Comparison of ENCODE assay signal across 28 cellular contexts in genomic region chr22:39479254-39479653, GRCh38. TPM values are rescaled to one million over a fixed set of nuclear protein-coding genes. Genes with fewer than 3 reads are reported as not detected.
"Had no signal": no experiment of that assay in that cellular context is flagged by ENCODE, and none has a peak within 500 bp of the region (broad histone marks: within the 10 kb centered on the region; RNA-seq: fewer than 3 reads in every experiment).

No MANE protein-coding gene starts in this region.

- H3K9me3 ChIP-seq: left ventricle myocardium inferior, mucosa of descending colon, ovary, right atrium auricular region, right lobe of liver, testis, thyroid gland, transverse colon, upper lobe of left lung, vagina had no signal

- H3K4me1 Mint-ChIP-seq: immature natural killer cell; stimulated activated naive CD8-positive, alpha-beta T cell treated with anti-CD3 and anti-CD28 coated beads, Interleukin-15, amount 100 ng/mL, for 72 hours had no signal

- H3K4me1 ChIP-seq: right lobe of liver, thyroid gland, vagina had no signal

- H3K27me3 Mint-ChIP-seq: naive thymus-derived CD4-positive, alpha-beta T cell; natural killer cell treated with Interleukin-12 subunit alpha and Interleukin-12 subunit beta and Interleukin-15 and Interleukin-18, amount 100 ng/mL, for 72 hours; progenitor cell of endocrine pancreas; stimulated activated memory B cell treated with anti-CD40 and anti-IgM and Interleukin-4, amounts not matched to agents 10 μg/mL and 1 μg/mL and 100 μg/mL, for 72 hours; stimulated activated naive CD8-positive, alpha-beta T cell treated with anti-CD3 and anti-CD28 coated beads, Interleukin-15, amount 100 ng/mL, for 72 hours had no signal

- DNase-seq: hypothalamus; immature natural killer cell; left ventricle myocardium inferior; midbrain; mucosa of descending colon; naive thymus-derived CD4-positive, alpha-beta T cell; ovary; right lobe of liver; stimulated activated CD4-positive, alpha-beta T cell treated with anti-CD3 and anti-CD28 coated beads, Interleukin-1b, Interleukin-23, amount 100 ng/mL, for 48 hours; stimulated activated CD4-positive, alpha-beta T cell treated with anti-CD3 and anti-CD28 coated beads, Interleukin-2, amount 100 ng/mL, for 48 hours; stimulated activated CD4-positive, alpha-beta T cell treated with anti-CD3 and anti-CD28 coated beads, Interleukin-4, amount 100 ng/mL, for 4 hours; stimulated activated CD8-positive, alpha-beta memory T cell treated with anti-CD3 and anti-CD28 coated beads, Interleukin-4, amount 100 ng/mL, for 48 hours; stimulated activated naive CD4-positive, alpha-beta T cell treated with Interleukin-2 at 50 U/mL for 16 hours; stimulated activated naive CD8-positive, alpha-beta T cell treated with anti-CD3 and anti-CD28 coated beads, Interleukin-15, amount 100 ng/mL, for 72 hours; testis; thyroid gland; transverse colon; upper lobe of left lung had no signal

- H3K27me3 ChIP-seq: ovary, right atrium auricular region, right lobe of liver, testis, thyroid gland, transverse colon, upper lobe of left lung, vagina had no signal

- H3K4me3 Mint-ChIP-seq: immature natural killer cell; naive thymus-derived CD4-positive, alpha-beta T cell; natural killer cell treated with Interleukin-12 subunit alpha and Interleukin-12 subunit beta and Interleukin-15 and Interleukin-18, amount 100 ng/mL, for 72 hours; stimulated activated memory B cell treated with anti-CD40 and anti-IgM and Interleukin-4, amounts not matched to agents 10 μg/mL and 1 μg/mL and 100 μg/mL, for 72 hours; stimulated activated naive CD8-positive, alpha-beta T cell treated with anti-CD3 and anti-CD28 coated beads, Interleukin-15, amount 100 ng/mL, for 72 hours had no signal

- H3K27ac Mint-ChIP-seq: immature natural killer cell; naive thymus-derived CD4-positive, alpha-beta T cell; progenitor cell of endocrine pancreas; stimulated activated memory B cell treated with anti-CD40 and anti-IgM and Interleukin-4, amounts not matched to agents 10 μg/mL and 1 μg/mL and 100 μg/mL, for 72 hours; stimulated activated naive CD8-positive, alpha-beta T cell treated with anti-CD3 and anti-CD28 coated beads, Interleukin-15, amount 100 ng/mL, for 72 hours had no signal

- H3K9me3 Mint-ChIP-seq: immature natural killer cell; naive thymus-derived CD4-positive, alpha-beta T cell; natural killer cell treated with Interleukin-12 subunit alpha and Interleukin-12 subunit beta and Interleukin-15 and Interleukin-18, amount 100 ng/mL, for 72 hours; stimulated activated memory B cell treated with anti-CD40 and anti-IgM and Interleukin-4, amounts not matched to agents 10 μg/mL and 1 μg/mL and 100 μg/mL, for 72 hours; stimulated activated naive CD8-positive, alpha-beta T cell treated with anti-CD3 and anti-CD28 coated beads, Interleukin-15, amount 100 ng/mL, for 72 hours had no signal

- H3K4me3 ChIP-seq: left ventricle myocardium inferior, lung, mucosa of descending colon, ovary, right atrium auricular region, right lobe of liver, smooth muscle cell, testis, thyroid gland, transverse colon, upper lobe of left lung, vagina had no signal

- FAIRE-seq: islet of Langerhans had no signal

- H3K4me2 ChIP-seq: smooth muscle cell had no signal

- H3K36me3 Mint-ChIP-seq: immature natural killer cell; naive thymus-derived CD4-positive, alpha-beta T cell; natural killer cell treated with Interleukin-12 subunit alpha and Interleukin-12 subunit beta and Interleukin-15 and Interleukin-18, amount 100 ng/mL, for 72 hours had no signal

- H3K27ac ChIP-seq: left ventricle myocardium inferior, ovary, right atrium auricular region, right lobe of liver, testis, thyroid gland, transverse colon, upper lobe of left lung, vagina had no signal

- ATAC-seq: naive thymus-derived CD4-positive, alpha-beta T cell; natural killer cell treated with Interleukin-12 subunit alpha and Interleukin-12 subunit beta and Interleukin-15 and Interleukin-18, amount 100 ng/mL, for 72 hours; stimulated activated memory B cell treated with anti-CD40 and anti-IgM and Interleukin-4, amounts not matched to agents 10 μg/mL and 1 μg/mL and 100 μg/mL, for 72 hours; stimulated activated naive CD8-positive, alpha-beta T cell treated with anti-CD3 and anti-CD28 coated beads, Interleukin-15, amount 100 ng/mL, for 72 hours had no signal

- H3K36me3 ChIP-seq: left ventricle myocardium inferior, ovary, right atrium auricular region, right lobe of liver, thyroid gland, transverse colon, vagina had no signal

RNA-seq across cellular contexts. Expression of gene MGAT3, which starts 22.4 kb away (rescaled TPM):
- total RNA-seq: myocyte, pulmonary artery endothelial cell had no signal
- polyA plus RNA-seq: immature natural killer cell; naive thymus-derived CD4-positive, alpha-beta T cell had no signal
